In genomic region chr2:27264753-27265535, GRCh38 we compare ENCODE assay signal across 8 cellular contexts. TPM values are rescaled to one million over a fixed set of nuclear protein-coding genes. Genes with fewer than 3 reads are reported as not detected.
DNase-seq lines count a peak whose midpoint lies in the region; ATAC-seq and TF ChIP-seq lines count a peak whose summit lies in the region.

No MANE protein-coding gene starts in this region.

- intact Hi-C loops in dorsolateral prefrontal cortex (cut with DNase I) = no loop called here

- in situ Hi-C loops in ACHN (cut with HindIII; ENCODE audit: low pct_ligation_motif_present, low pct_unique_long_range_greater_than_20kb, low sequenced_read_pairs) = no loop called here

- H3K27ac ChIP-seq in dorsolateral prefrontal cortex = peak overlapping the region in 7 of 59 donors; percentile 13 to 31 (median 25)

- peak in 52 of 56 donors; percentile 12 to 66 (median 42) for TF ChIP-seq CTCF in dorsolateral prefrontal cortex (IDR thresholded peaks at IDR 0.05 in 54 of 56, conservative IDR thresholded peaks at IDR 0.05 in 2 of 56; ENCODE audit: low read depth in 1 of 56, partially characterized antibody in 56 of 56)

- DNase-seq in ACHN (peak; percentile 74), NCI-H345 (lab: John Stamatoyannopoulos, UW) (peak; percentile 86), dorsolateral prefrontal cortex (peak in 5 of 10 donors; percentile 17 to 67 (median 33)), lung microvascular endothelial cell (ENCODE audit: low read depth in 2 of 2) (peak; percentile 73 to 95), T1000 (lab: John Stamatoyannopoulos, UW) (no peak)
- DNase-seq in activated CD4-positive, alpha-beta T cell treated with anti-CD3 and anti-CD28 coated beads for 48 hours = peak; percentile 73
- DNase-seq in stimulated activated CD8-positive, alpha-beta memory T cell treated with anti-CD3 and anti-CD28 coated beads, Interleukin-15, amount 100 ng/mL, for 1 hour (ENCODE audit: low read depth) = peak; percentile 26

- peaks cover 0 to 60% (median 30%) of the 10 kb centered on the region in 45 donors for H3K27me3 ChIP-seq in dorsolateral prefrontal cortex

- peak overlapping the region; percentile 0 to 77 (median 62) for H3K4me3 ChIP-seq in dorsolateral prefrontal cortex

- ATAC-seq in GM21367 (IDR thresholded peaks at IDR 0.05; ENCODE audit: unreplicated experiment) = peak; percentile 48

RNA-seq across cellular contexts. Expression of gene SLC30A3, which starts 2.1 kb away (rescaled TPM):
- total RNA-seq in dorsolateral prefrontal cortex = 10 to 100 TPM; 11.0 to 97.2 (median 48.3) TPM
- total RNA-seq in lung microvascular endothelial cell = 7.8 and 16.9 TPM in 2 replicates

RNA-seq across cellular contexts. Expression of gene DNAJC5G, which starts 10.3 kb away (rescaled TPM):
- total RNA-seq in dorsolateral prefrontal cortex = 10 to 100 TPM in 26 of 120 experiments, 1 to 10 TPM in 94; 2.2 to 19.1 (median 7.4) TPM
- 0.44 and 1.4 TPM in 2 replicates for total RNA-seq in lung microvascular endothelial cell

RNA-seq across cellular contexts. Expression of gene TRIM54, which starts 17.3 kb away (rescaled TPM):
- total RNA-seq in dorsolateral prefrontal cortex (10 to 100 TPM in 37 of 120 experiments, 1 to 10 TPM in 83; 2.6 to 27.6 (median 9.0) TPM), lung microvascular endothelial cell (0.44 and 1.2 TPM in 2 replicates)

RNA-seq across cellular contexts. Expression of gene UCN, which starts 43.3 kb away (rescaled TPM):
- total RNA-seq in dorsolateral prefrontal cortex (10 to 100 TPM in 45 of 120 experiments, 1 to 10 TPM in 75; 4.9 to 16.4 (median 9.2) TPM), lung microvascular endothelial cell (0.40 and 0.44 TPM in 2 replicates)

RNA-seq across cellular contexts. Expression of gene CAD, which starts 47.8 kb away (rescaled TPM):
- 10 to 100 TPM; 18.2 to 44.6 (median 27.8) TPM for total RNA-seq in dorsolateral prefrontal cortex
- total RNA-seq in lung microvascular endothelial cell = 24.0 and 29.6 TPM in 2 replicates
